19 cellular contexts compared by ENCODE assay signal in genomic region chr5:116032991-116033390, GRCh38. TPM values are rescaled to one million over a fixed set of nuclear protein-coding genes. Genes with fewer than 3 reads are reported as not detected.
DNase-seq lines count a peak whose midpoint lies in the region; ATAC-seq and TF ChIP-seq lines count a peak whose summit lies in the region.
"Had no signal": no experiment of that assay in that cellular context is flagged by ENCODE, and none has a peak within 500 bp of the region (broad histone marks: within the 10 kb centered on the region; RNA-seq: fewer than 3 reads in every experiment).

No MANE protein-coding gene starts in this region.

- no peak for TF ChIP-seq POLR2A in esophagus squamous epithelium (IDR thresholded peaks at IDR 0.05)

- H3K9me3 ChIP-seq in esophagus squamous epithelium: no peaks in the 10 kb centered on the region
- no peaks in the 10 kb centered on the region for H3K9me3 ChIP-seq in psoas muscle
- H3K9me3 ChIP-seq: suprapubic skin had no signal

- DNase-seq in GM20000 (ENCODE audit: low spot score) (peak; percentile 13), activated B cell treated with CpG ODN at 0.5 μM for 24 hours (no peak), esophagus squamous epithelium (lab: John Stamatoyannopoulos, UW) (no peak), psoas muscle (no peak)
- DNase-seq in activated CD4-positive, alpha-beta T cell treated with anti-CD3 and anti-CD28 coated beads, Interleukin-2, amount 50 U/mL, for 48 hours: no peak
- DNase-seq: activated CD4-positive, alpha-beta T cell treated with anti-CD3 and anti-CD28 coated beads for 4 hours; activated naive CD4-positive, alpha-beta T cell treated with anti-CD3 and anti-CD28 coated beads, Interleukin-2, amount 10 ng/mL, durations not matched to agents 7 days and 5 days; Calu3; foreskin melanocyte; NCI-H2081 treated with DMSO at 0.1 percent for 48 hours; NCI-H524; stimulated activated CD4-positive, alpha-beta T cell treated with anti-CD3 and anti-CD28 coated beads, Interleukin-2, amount 100 ng/mL, for 24 hours; T1000 had no signal

- intact Hi-C loops in activated B cell treated with CpG ODN at 0.5 μM for 24 hours (cut with micrococcal nuclease): no loop called here
- intact Hi-C loops in esophagus squamous epithelium (cut with DNase I): no loop called here
- intact Hi-C loops in psoas muscle (cut with DNase I): no loop called here

- CTCF ChIA-PET in activated B cell treated with CpG ODN at 0.5 μM for 24 hours (lab: Charles Lee): interaction anchor here (1.6 kb wide), 1 partner anchor 398 kb away, joined by 6 read pairs; no protein-coding TSS in a partner anchor

- POLR2A ChIA-PET in activated B cell treated with CpG ODN at 0.5 μM for 24 hours (lab: Charles Lee): interaction anchor here (0.5 to 0.9 kb wide), 2 partner anchors 147 to 488 kb away, joined by 3 to 7 read pairs; partner anchors contain the start of gene FEM1C

- H3K4me3 ChIP-seq in esophagus squamous epithelium (no peak overlapping the region), psoas muscle (no peak overlapping the region)
- H3K4me3 ChIP-seq: suprapubic skin had no signal

- H3K36me3 Mint-ChIP-seq in activated B cell treated with CpG ODN at 0.5 μM for 24 hours (ENCODE audit: low read depth): no peaks in the 10 kb centered on the region
- H3K36me3 Mint-ChIP-seq: activated naive CD4-positive, alpha-beta T cell treated with anti-CD3 and anti-CD28 coated beads, Interleukin-2, amount 10 ng/mL, durations not matched to agents 7 days and 5 days had no signal

- H3K9me3 Mint-ChIP-seq in activated B cell treated with CpG ODN at 0.5 μM for 24 hours: no peaks in the 10 kb centered on the region
- H3K9me3 Mint-ChIP-seq: activated naive CD4-positive, alpha-beta T cell treated with anti-CD3 and anti-CD28 coated beads, Interleukin-2, amount 10 ng/mL, durations not matched to agents 7 days and 5 days had no signal

- WGBS in esophagus squamous epithelium, 2 donors: 60 to 68% methylated on average over 3 of the region's 3 CpGs
- WGBS in psoas muscle, 3 donors: 88 to 94% (median 93%) methylated on average over 3 of the region's 3 CpGs

- no peaks in the 10 kb centered on the region for H3K27me3 Mint-ChIP-seq in activated B cell treated with CpG ODN at 0.5 μM for 24 hours

- peak overlapping the region; percentile 50 for H3K27ac Mint-ChIP-seq in activated B cell treated with CpG ODN at 0.5 μM for 24 hours
- H3K27ac Mint-ChIP-seq: activated naive CD4-positive, alpha-beta T cell treated with anti-CD3 and anti-CD28 coated beads, Interleukin-2, amount 10 ng/mL, durations not matched to agents 7 days and 5 days had no signal

- TF ChIP-seq CTCF in GM20000 (IDR thresholded peaks at IDR 0.05; ENCODE audit: extremely low read depth, missing control alignments) (no peak), activated B cell treated with CpG ODN at 0.5 μM for 24 hours (IDR thresholded peaks at IDR 0.05) (no peak), esophagus squamous epithelium (IDR thresholded peaks at IDR 0.05) (no peak), psoas muscle (IDR thresholded peaks at IDR 0.05) (no peak)

- H3K27me3 ChIP-seq in esophagus squamous epithelium (no peaks in the 10 kb centered on the region), psoas muscle (ENCODE audit: insufficient read depth in 3 of 3, low read length in 2 of 3) (no peaks in the 10 kb centered on the region)
- H3K27me3 ChIP-seq: suprapubic skin had no signal

- peak overlapping the region; percentile 1 for H3K4me3 Mint-ChIP-seq in activated B cell treated with CpG ODN at 0.5 μM for 24 hours
- H3K4me3 Mint-ChIP-seq: activated naive CD4-positive, alpha-beta T cell treated with anti-CD3 and anti-CD28 coated beads, Interleukin-2, amount 10 ng/mL, durations not matched to agents 7 days and 5 days had no signal

- H3K4me1 Mint-ChIP-seq in activated B cell treated with CpG ODN at 0.5 μM for 24 hours: peaks cover 48% of the 10 kb centered on the region
- H3K4me1 Mint-ChIP-seq: activated naive CD4-positive, alpha-beta T cell treated with anti-CD3 and anti-CD28 coated beads, Interleukin-2, amount 10 ng/mL, durations not matched to agents 7 days and 5 days had no signal

- H3K36me3 ChIP-seq in esophagus squamous epithelium: no peaks in the 10 kb centered on the region
- H3K36me3 ChIP-seq in psoas muscle (ENCODE audit: insufficient read depth in 1 of 2, low read depth in 1 of 2): no peaks in the 10 kb centered on the region
- H3K36me3 ChIP-seq: suprapubic skin had no signal

- H3K27ac ChIP-seq in esophagus squamous epithelium (no peak overlapping the region), psoas muscle (no peak overlapping the region)
- H3K27ac ChIP-seq: suprapubic skin had no signal

- ATAC-seq in GM18502 (IDR thresholded peaks at IDR 0.05; ENCODE audit: poor library complexity, unreplicated experiment) (peak; percentile 53), HG02678 (IDR thresholded peaks at IDR 0.05; ENCODE audit: unreplicated experiment) (peak; percentile 56), activated B cell treated with CpG ODN at 0.5 μM for 24 hours (ENCODE audit: low read depth) (peak; percentile 19), HG03521 (IDR thresholded peaks at IDR 0.05; ENCODE audit: unreplicated experiment) (no peak), psoas muscle (no peak)
- ATAC-seq: sciatic nerve had no signal

- no peaks in the 10 kb centered on the region for H3K4me1 ChIP-seq in esophagus squamous epithelium
- H3K4me1 ChIP-seq in psoas muscle: no peaks in the 10 kb centered on the region
- H3K4me1 ChIP-seq: suprapubic skin had no signal

RNA-seq across cellular contexts. Expression of gene ARL14EPL, which starts 0.7 kb away (rescaled TPM):
- not detected in 2 replicates for total RNA-seq in activated B cell treated with CpG ODN at 0.5 μM for 24 hours
- total RNA-seq in esophagus squamous epithelium: not detected
- not detected for total RNA-seq in psoas muscle
- polyA plus RNA-seq in psoas muscle: under 1 TPM in 2 of 3 donors, not detected in 1; 0.03 to 0.08 TPM
- total RNA-seq: omental fat pad, sciatic nerve, suprapubic skin had no signal

RNA-seq across cellular contexts. Expression of gene COMMD10, which starts 51.8 kb away (rescaled TPM):
- total RNA-seq in activated B cell treated with CpG ODN at 0.5 μM for 24 hours (35.7 and 44.4 TPM in 2 replicates), esophagus squamous epithelium (10 to 100 TPM; 14.1 to 29.0 (median 18.7) TPM), psoas muscle (10 to 100 TPM; 15.0 to 21.8 (median 17.9) TPM)
- polyA plus RNA-seq in psoas muscle: 10 to 100 TPM in 1 of 3 donors, 1 to 10 TPM in 2; 8.4 to 23.0 (median 9.8) TPM

Comparison
In these comparisons a context has a peak if more than half of its experiments do, and no peak if none do; other contexts are left out.
1. ATAC-seq: peak in GM18502 (single experiment), HG02678 (single experiment) and activated B cell treated with CpG ODN at 0.5 μM for 24 hours (single experiment); none in HG03521 (single experiment) and psoas muscle (0 of 4).